ENCODE assay signal across 8 cellular contexts in the genomic region with DNA sequence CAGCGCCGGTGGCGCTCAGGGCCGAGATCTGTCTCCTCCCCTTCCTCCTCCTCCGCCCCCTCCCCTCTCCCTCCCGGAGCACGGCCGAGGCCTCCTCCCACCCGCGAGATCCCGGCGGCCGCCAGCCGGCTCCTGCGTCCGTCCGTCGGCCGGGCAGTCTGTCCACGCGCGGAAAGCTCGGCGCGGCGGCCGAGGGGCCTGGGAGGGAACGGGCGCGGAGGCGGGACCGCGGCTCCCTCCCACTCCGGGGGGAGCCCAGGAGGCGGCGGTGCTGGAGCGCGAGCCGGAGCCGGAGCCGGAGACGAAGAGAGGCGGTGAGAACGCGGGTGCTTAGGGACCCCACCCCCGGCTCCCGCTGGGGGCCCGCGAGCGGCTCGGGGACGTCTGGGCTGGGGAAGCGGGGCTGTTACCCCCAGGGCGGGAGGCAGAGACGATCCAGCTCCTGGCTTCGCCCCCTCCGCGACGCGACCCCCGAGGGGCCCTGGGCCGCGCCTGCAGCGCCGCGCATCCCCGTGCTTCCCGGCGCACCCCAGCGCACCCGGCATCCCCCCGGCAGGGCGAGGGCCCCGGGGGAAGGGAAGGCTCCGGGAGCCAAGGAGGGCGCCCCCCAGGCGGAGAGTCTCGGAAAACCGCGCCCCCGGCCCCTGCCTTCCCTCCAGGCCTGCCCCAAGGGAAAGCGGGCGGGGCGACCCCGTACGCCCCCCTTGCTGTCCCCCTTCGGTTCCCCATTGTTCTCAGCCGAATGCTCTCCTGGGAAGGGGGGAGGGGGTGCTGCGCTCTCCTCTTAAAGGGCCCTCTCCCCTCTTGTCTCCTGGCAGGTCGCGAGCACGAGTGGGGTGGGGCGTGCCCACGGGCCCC. TPM values are rescaled to one million over a fixed set of nuclear protein-coding genes. Genes with fewer than 3 reads are reported as not detected.
DNase-seq lines count a peak whose midpoint lies in the region; ATAC-seq lines count a peak whose summit lies in the region.

Gene DTX1 (plus strand): TSS at position 100 of the 858 bp plus-strand sequence. CDS start 1,463 bp downstream, outside the sequence.

- intact Hi-C loops in Right ventricle myocardium inferior (cut with DNase I) (no loop called here), cardiac septum (cut with DNase I) (no loop called here)

- H3K27ac Mint-ChIP-seq in activated naive CD8-positive, alpha-beta T cell treated with anti-CD3 and anti-CD28 coated beads, Interleukin-2, amount 50 U/mL, for 24 hours: peak within 1 kb of the TSS; percentile 23

- H3K9me3 Mint-ChIP-seq in activated naive CD8-positive, alpha-beta T cell treated with anti-CD3 and anti-CD28 coated beads, Interleukin-2, amount 50 U/mL, for 24 hours: no peaks in the 10 kb centered on the region

- peak; percentile 69 for ATAC-seq in Right ventricle myocardium inferior
- ATAC-seq in activated naive CD8-positive, alpha-beta T cell treated with anti-CD3 and anti-CD28 coated beads, Interleukin-2, amount 50 U/mL, for 24 hours: peak; percentile 35
- ATAC-seq in GM18511 (IDR thresholded peaks at IDR 0.05; ENCODE audit: unreplicated experiment): no peak
- ATAC-seq in HG02870 (IDR thresholded peaks at IDR 0.05; ENCODE audit: unreplicated experiment): no peak

- peak within 1 kb of the TSS; percentile 65 for H3K4me3 Mint-ChIP-seq in activated naive CD8-positive, alpha-beta T cell treated with anti-CD3 and anti-CD28 coated beads, Interleukin-2, amount 50 U/mL, for 24 hours

- no peak within 1 kb of the TSS for H3K9ac ChIP-seq in iPS-18a (ENCODE audit: low read length)

- peaks cover 23% of the 10 kb centered on the region for H3K4me1 Mint-ChIP-seq in activated naive CD8-positive, alpha-beta T cell treated with anti-CD3 and anti-CD28 coated beads, Interleukin-2, amount 50 U/mL, for 24 hours

- H3K27me3 ChIP-seq in iPS-18a (ENCODE audit: control insufficient read depth, insufficient read depth, low read length): peaks cover 22% of the 10 kb centered on the region

- H3K9me3 ChIP-seq in iPS-18a (ENCODE audit: control insufficient read depth, low read depth, low read length): no peaks in the 10 kb centered on the region

- H3K27ac ChIP-seq in iPS-18a (ENCODE audit: low read length): no peak within 1 kb of the TSS

- H3K27me3 Mint-ChIP-seq in activated naive CD8-positive, alpha-beta T cell treated with anti-CD3 and anti-CD28 coated beads, Interleukin-2, amount 50 U/mL, for 24 hours: peaks cover 3% of the 10 kb centered on the region

- peak; percentile 77 for DNase-seq in Right ventricle myocardium inferior (ENCODE audit: missing footprints)
- DNase-seq in cardiac septum (ENCODE audit: low spot score): no peak
- DNase-seq in activated naive CD8-positive, alpha-beta T cell treated with anti-CD3 and anti-CD28 coated beads, Interleukin-2, amount 50 U/mL, for 24 hours: peak; percentile 29
- peak; percentile 22 to 42 for DNase-seq in stimulated activated CD4-positive, alpha-beta T cell treated with anti-CD3 and anti-CD28 coated beads, Interleukin-1b, Interleukin-23, amount 100 ng/mL, for 4 hours (ENCODE audit: low read depth in 2 of 2)
- no peak for DNase-seq in HT-29 (ENCODE audit: low spot score)

- H3K4me1 ChIP-seq in iPS-18a (ENCODE audit: control insufficient read depth, low read depth, low read length): no peaks in the 10 kb centered on the region

- H3K4me3 ChIP-seq in iPS-18a (ENCODE audit: low read length): peak within 1 kb of the TSS; percentile 56

- H3K36me3 Mint-ChIP-seq in activated naive CD8-positive, alpha-beta T cell treated with anti-CD3 and anti-CD28 coated beads, Interleukin-2, amount 50 U/mL, for 24 hours (ENCODE audit: low read depth): no peaks in the 10 kb centered on the region

- H3K36me3 ChIP-seq in iPS-18a (ENCODE audit: control insufficient read depth, low read depth, low read length): no peaks in the 10 kb centered on the region

RNA-seq across cellular contexts. Expression of gene DTX1, which starts in this region (rescaled TPM):
- total RNA-seq in Right ventricle myocardium inferior (3.7 TPM), cardiac septum (2.6 TPM)
- not detected in 2 replicates for total RNA-seq in HT-29 (2014; rRNA removed; shearing (Covaris generic))

Comparison
In these comparisons a context has a peak if more than half of its experiments do, and no peak if none do; other contexts are left out.
1. DNase-seq: peak in Right ventricle myocardium inferior (single experiment), activated naive CD8-positive, alpha-beta T cell treated with anti-CD3 and anti-CD28 coated beads, Interleukin-2, amount 50 U/mL, for 24 hours (single experiment) and stimulated activated CD4-positive, alpha-beta T cell treated with anti-CD3 and anti-CD28 coated beads, Interleukin-1b, Interleukin-23, amount 100 ng/mL, for 4 hours (2 of 2); none in cardiac septum (single experiment) and HT-29 (single experiment).
2. ATAC-seq: peak in Right ventricle myocardium inferior (single experiment) and activated naive CD8-positive, alpha-beta T cell treated with anti-CD3 and anti-CD28 coated beads, Interleukin-2, amount 50 U/mL, for 24 hours (single experiment); none in GM18511 (single experiment) and HG02870 (single experiment).